ENCODE assay signal across 1 cellular context in the genomic region with DNA sequence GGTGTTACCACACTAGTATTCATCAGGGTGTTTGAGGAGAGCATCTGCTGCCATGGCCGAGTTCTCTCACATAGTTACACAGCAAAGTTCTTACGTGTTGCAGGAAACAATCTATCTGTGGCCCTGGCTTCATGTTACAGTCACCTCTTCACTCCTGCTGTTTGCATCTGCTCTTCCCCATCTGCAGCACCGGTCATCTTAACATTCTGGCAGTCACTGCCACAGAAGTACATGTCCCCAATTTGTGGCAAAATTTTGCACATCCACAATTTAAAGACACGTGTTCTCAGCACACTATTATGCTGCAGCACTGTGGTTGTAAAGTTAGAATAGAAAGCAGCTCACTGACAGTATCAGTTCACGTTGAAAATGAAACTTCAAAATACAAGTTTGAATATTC.
A peak's percentile ranks its signal among the peaks of the same experiment; 100 is the strongest.
TF ChIP-seq lines count a peak whose summit lies in the region.

No MANE protein-coding gene starts in this region.

TF ChIP-seq in GM12878, 131 proteins besides CTCF, POLR2A, EP300 and RAD21 (continued from another document and continues in another):
- TF ChIP-seq NKRF (conservative IDR thresholded peaks at IDR 0.05) = 0 out of 2 replicates have a peak, but pooled peaks have one; percentile 36
- no peak for TF ChIP-seq PAX8 (IDR thresholded peaks at IDR 0.05)
- no peak for TF ChIP-seq FOXM1 (IDR thresholded peaks at IDR 0.05; ENCODE audit: low read depth, low read length)
- TF ChIP-seq ZNF384 (IDR thresholded peaks at IDR 0.05; ENCODE audit: borderline replicate concordance, low read depth, low read length) = no peak
- TF ChIP-seq PAX5 (IDR thresholded peaks at IDR 0.05; ENCODE audit: borderline replicate concordance, low read depth, low read length) = no peak
- TF ChIP-seq KLF5 (IDR thresholded peaks at IDR 0.05; ENCODE audit: partially characterized antibody) = no peak
- no peak for TF ChIP-seq SREBF1 (IDR thresholded peaks at IDR 0.05; ENCODE audit: low read length)
- TF ChIP-seq, protein P1, sequence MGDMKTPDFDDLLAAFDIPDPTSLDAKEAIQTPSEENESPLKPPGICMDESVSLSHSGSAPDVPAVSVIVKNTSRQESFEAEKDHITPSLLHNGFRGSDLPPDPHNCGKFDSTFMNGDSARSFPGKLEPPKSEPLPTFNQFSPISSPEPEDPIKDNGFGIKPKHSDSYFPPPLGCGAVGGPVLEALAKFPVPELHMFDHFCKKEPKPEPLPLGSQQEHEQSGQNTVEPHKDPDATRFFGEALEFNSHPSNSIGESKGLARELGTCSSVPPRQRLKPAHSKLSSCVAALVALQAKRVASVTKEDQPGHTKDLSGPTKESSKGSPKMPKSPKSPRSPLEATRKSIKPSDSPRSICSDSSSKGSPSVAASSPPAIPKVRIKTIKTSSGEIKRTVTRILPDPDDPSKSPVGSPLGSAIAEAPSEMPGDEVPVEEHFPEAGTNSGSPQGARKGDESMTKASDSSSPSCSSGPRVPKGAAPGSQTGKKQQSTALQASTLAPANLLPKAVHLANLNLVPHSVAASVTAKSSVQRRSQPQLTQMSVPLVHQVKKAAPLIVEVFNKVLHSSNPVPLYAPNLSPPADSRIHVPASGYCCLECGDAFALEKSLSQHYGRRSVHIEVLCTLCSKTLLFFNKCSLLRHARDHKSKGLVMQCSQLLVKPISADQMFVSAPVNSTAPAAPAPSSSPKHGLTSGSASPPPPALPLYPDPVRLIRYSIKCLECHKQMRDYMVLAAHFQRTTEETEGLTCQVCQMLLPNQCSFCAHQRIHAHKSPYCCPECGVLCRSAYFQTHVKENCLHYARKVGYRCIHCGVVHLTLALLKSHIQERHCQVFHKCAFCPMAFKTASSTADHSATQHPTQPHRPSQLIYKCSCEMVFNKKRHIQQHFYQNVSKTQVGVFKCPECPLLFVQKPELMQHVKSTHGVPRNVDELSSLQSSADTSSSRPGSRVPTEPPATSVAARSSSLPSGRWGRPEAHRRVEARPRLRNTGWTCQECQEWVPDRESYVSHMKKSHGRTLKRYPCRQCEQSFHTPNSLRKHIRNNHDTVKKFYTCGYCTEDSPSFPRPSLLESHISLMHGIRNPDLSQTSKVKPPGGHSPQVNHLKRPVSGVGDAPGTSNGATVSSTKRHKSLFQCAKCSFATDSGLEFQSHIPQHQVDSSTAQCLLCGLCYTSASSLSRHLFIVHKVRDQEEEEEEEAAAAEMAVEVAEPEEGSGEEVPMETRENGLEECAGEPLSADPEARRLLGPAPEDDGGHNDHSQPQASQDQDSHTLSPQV (IDR thresholded peaks at IDR 0.05) = 0 out of 2 replicates have a peak, but pooled peaks have one; percentile 45
- TF ChIP-seq SMC3 (IDR thresholded peaks at IDR 0.05; ENCODE audit: borderline replicate concordance, low read length) = no peak
- no peak for TF ChIP-seq GABPA (IDR thresholded peaks at IDR 0.05; ENCODE audit: low read depth)
- no peak for TF ChIP-seq PRDM15 (CRISPR knock-in tag; IDR thresholded peaks at IDR 0.05)
- TF ChIP-seq RELA (IDR thresholded peaks at IDR 0.05; ENCODE audit: borderline replicate concordance, partially characterized antibody) = no peak
- peak; percentile 63; the same call in 1 of the 2 replicates for TF ChIP-seq SMARCA5 (IDR thresholded peaks at IDR 0.05)
- TF ChIP-seq STAT1 (conservative IDR thresholded peaks at IDR 0.05) = no peak
- TF ChIP-seq SUPT20H (IDR thresholded peaks at IDR 0.05; ENCODE audit: borderline replicate concordance, control insufficient read depth, low read depth, low read length) = no peak
- TF ChIP-seq BRCA1 (IDR thresholded peaks at IDR 0.05; ENCODE audit: low read depth, low read length) = no peak
- TF ChIP-seq CUX1 (IDR thresholded peaks at IDR 0.05; ENCODE audit: insufficient replicate concordance, low read depth, low read length) = no peak
- 0 out of 2 replicates have a peak, but pooled peaks have one; percentile 30 for TF ChIP-seq PML (IDR thresholded peaks at IDR 0.05; ENCODE audit: low read length)
- no peak for TF ChIP-seq ZNF207 (IDR thresholded peaks at IDR 0.05; ENCODE audit: borderline replicate concordance)
- TF ChIP-seq CBX3 (IDR thresholded peaks at IDR 0.05; ENCODE audit: borderline replicate concordance, low read depth) = no peak
- no peak for TF ChIP-seq TCF3 (IDR thresholded peaks at IDR 0.05; ENCODE audit: borderline replicate concordance, insufficient read depth, low read depth, low read length)
- no peak for TF ChIP-seq SMAD5 (IDR thresholded peaks at IDR 0.05; ENCODE audit: low read depth)
- no peak for TF ChIP-seq EGR1 (IDR thresholded peaks at IDR 0.05; ENCODE audit: borderline replicate concordance in 1 of 2, low read depth in 2 of 2, low read length in 2 of 2)
- TF ChIP-seq ZNF24 (IDR thresholded peaks at IDR 0.05) = 0 out of 2 replicates have a peak, but pooled peaks have one; percentile 27
- TF ChIP-seq ZBED1 (IDR thresholded peaks at IDR 0.05; ENCODE audit: borderline replicate concordance) = no peak
- peak; percentile 55; the same call in 1 of the 2 replicates for TF ChIP-seq YY1 (IDR thresholded peaks at IDR 0.05; ENCODE audit: low read depth, low read length)
- TF ChIP-seq BMI1 (IDR thresholded peaks at IDR 0.05; ENCODE audit: borderline replicate concordance) = no peak
- TF ChIP-seq E4F1 (IDR thresholded peaks at IDR 0.05; ENCODE audit: borderline replicate concordance, partially characterized antibody) = no peak
- peak; percentile 47 for TF ChIP-seq MEF2B (IDR thresholded peaks at IDR 0.05; ENCODE audit: partially characterized antibody, poor library complexity, severe bottlenecking)
- no peak for TF ChIP-seq SREBF2 (IDR thresholded peaks at IDR 0.05; ENCODE audit: low read length)
- TF ChIP-seq SRF (IDR thresholded peaks at IDR 0.05; ENCODE audit: low read depth in 2 of 2, low read length in 2 of 2) = no peak
- TF ChIP-seq NRF1 (conservative IDR thresholded peaks at IDR 0.05; ENCODE audit: low read depth, low read length) = no peak
- TF ChIP-seq MXI1 (IDR thresholded peaks at IDR 0.05; ENCODE audit: low read depth, low read length) = peak; percentile 94
- TF ChIP-seq ZNF622 (IDR thresholded peaks at IDR 0.05) = no peak
- no peak; the same call in 1 of the 2 replicates for TF ChIP-seq BCL11A (IDR thresholded peaks at IDR 0.05; ENCODE audit: low read depth, low read length)
- TF ChIP-seq, protein P2, sequence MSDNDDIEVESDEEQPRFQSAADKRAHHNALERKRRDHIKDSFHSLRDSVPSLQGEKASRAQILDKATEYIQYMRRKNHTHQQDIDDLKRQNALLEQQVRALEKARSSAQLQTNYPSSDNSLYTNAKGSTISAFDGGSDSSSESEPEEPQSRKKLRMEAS (IDR thresholded peaks at IDR 0.05; ENCODE audit: low read depth, low read length) = peak; percentile 54; the same call in 1 of the 2 replicates
- 0 out of 2 replicates have a peak, but pooled peaks have one; percentile 20 for TF ChIP-seq HDGF (IDR thresholded peaks at IDR 0.05)
- TF ChIP-seq RB1 (IDR thresholded peaks at IDR 0.05; ENCODE audit: borderline replicate concordance) = no peak
- TF ChIP-seq MTA2 (IDR thresholded peaks at IDR 0.05; ENCODE audit: low read depth) = peak; percentile 65; the same call in 1 of the 2 replicates
- TF ChIP-seq SP1 (IDR thresholded peaks at IDR 0.05; ENCODE audit: low read depth, low read length) = no peak
- TF ChIP-seq CHD4 (IDR thresholded peaks at IDR 0.05) = no peak
- no peak for TF ChIP-seq NR2C1 (IDR thresholded peaks at IDR 0.05)
- TF ChIP-seq BCL3 (IDR thresholded peaks at IDR 0.05; ENCODE audit: borderline replicate concordance, insufficient read depth, low read depth, low read length, poor library complexity, severe bottlenecking) = no peak
- TF ChIP-seq TCF12 (IDR thresholded peaks at IDR 0.05; ENCODE audit: low read depth, low read length) = no peak
